Comparison of ENCODE assay signal across 23 cellular contexts in genomic region chr9:70127036-70127435, GRCh38.
DNase-seq lines count a peak whose midpoint lies in the region; ATAC-seq, FAIRE-seq and TF ChIP-seq lines count a peak whose summit lies in the region.
"Had no signal": no experiment of that assay in that cellular context is flagged by ENCODE, and none has a peak within 500 bp of the region (broad histone marks: within the 10 kb centered on the region; RNA-seq: fewer than 3 reads in every experiment).

No MANE protein-coding gene starts in this region.

- no peaks in the 10 kb centered on the region for H3K79me2 ChIP-seq in HepG2 (ENCODE audit: insufficient read depth, low read length)

- 45 to 50% methylated on average over 6 of the region's 6 CpGs for WGBS in body of pancreas, 2 donors
- WGBS in heart left ventricle, 4 donors: 60 to 78% (median 74%) methylated on average over 6 of the region's 6 CpGs
- 69% methylated on average over 6 of the region's 6 CpGs for WGBS in HepG2 (ENCODE audit: low lambda C conversion rate)
- WGBS in upper lobe of left lung, 2 donors: 85 to 92% methylated on average over 6 of the region's 6 CpGs

- H3K4me3 ChIP-seq in body of pancreas (no peak overlapping the region), heart left ventricle (no peak overlapping the region), HepG2 (replicated peaks in 1 of 3; ENCODE audit: insufficient read depth in 1 of 3, low read depth in 2 of 3, low read length in 3 of 3) (no peak overlapping the region; a peak in 1 of 6 replicates), upper lobe of left lung (no peak overlapping the region)
- H3K4me3 ChIP-seq: PC-9 had no signal

- no peak overlapping the region for H3K9ac ChIP-seq in HepG2 (ENCODE audit: insufficient read depth, low read depth, low read length)

- in situ Hi-C loops in HepG2 (cut with HindIII; ENCODE audit: extremely low pct_ligation_motif_present, low pct_unique_long_range_greater_than_20kb): no loop called here

- ATAC-seq in body of pancreas (peak; percentile 67), heart left ventricle (peak; percentile 32 to 61 (median 52)), HepG2 (no peak), upper lobe of left lung (ENCODE audit: low FRiP score in 2 of 2) (no peak)

- H3K9me3 ChIP-seq in body of pancreas (no peaks in the 10 kb centered on the region), heart left ventricle (no peaks in the 10 kb centered on the region), HepG2 (ENCODE audit: low read length) (no peaks in the 10 kb centered on the region), upper lobe of left lung (no peaks in the 10 kb centered on the region)

- POLR2A ChIA-PET in HepG2 (lab: Yijun Ruan, JAX): no interaction called here

- H3K27ac ChIP-seq in body of pancreas: peak overlapping the region in 1 of 4 donors; percentile 22
- peak overlapping the region in 7 of 12 donors; percentile 8 to 77 (median 41) for H3K27ac ChIP-seq in heart left ventricle
- H3K27ac ChIP-seq in HepG2 (ENCODE audit: extremely low read length, insufficient read depth, low read length): peak overlapping the region; percentile 57
- H3K27ac ChIP-seq in upper lobe of left lung: peak overlapping the region in 3 of 4 donors; percentile 1 to 49 (median 35)
- H3K27ac ChIP-seq: PC-9 had no signal

- no peak for FAIRE-seq in HepG2 (lab: Jason Lieb, UNC)
- FAIRE-seq: GM19239, HTR-8/SVneo had no signal

- no peak for TF ChIP-seq RAD21 in HepG2 (CRISPR knock-in tag; IDR thresholded peaks at IDR 0.05)

- H2AFZ ChIP-seq in HepG2 (ENCODE audit: low read length): no peak overlapping the region
- H2AFZ ChIP-seq: PC-9 had no signal

- intact Hi-C loops in body of pancreas (cut with DNase I): no loop called here
- intact Hi-C loops in heart left ventricle (cut with DNase I): loop anchor here in 1 of 10 donors (10.0 kb wide), 1 partner anchor 98 kb away; no protein-coding TSS in a partner anchor
- intact Hi-C loops in HepG2 (cut with micrococcal nuclease; ENCODE audit: unreplicated experiment): no loop called here

- CTCF ChIA-PET in HepG2 (lab: Yijun Ruan, JAX; ENCODE audit: low intra/inter-chr PET ratio, low total read pairs): no interaction called here

- H3K4me1 ChIP-seq in body of pancreas (peaks cover 57% of the 10 kb centered on the region), heart left ventricle (peaks cover 0 to 19% (median 4%) of the 10 kb centered on the region in 12 donors), HepG2 (ENCODE audit: insufficient read depth, low read length) (peaks cover 63% of the 10 kb centered on the region), upper lobe of left lung (peaks cover 0 to 21% (median 6%) of the 10 kb centered on the region in 4 donors)

- H3K27me3 ChIP-seq in body of pancreas (no peaks in the 10 kb centered on the region), heart left ventricle (no peaks in the 10 kb centered on the region), HepG2 (ENCODE audit: control insufficient read depth in 1 of 2, insufficient read depth in 2 of 2, low read length in 2 of 2) (no peaks in the 10 kb centered on the region), upper lobe of left lung (no peaks in the 10 kb centered on the region)

- no peaks in the 10 kb centered on the region for H4K20me1 ChIP-seq in HepG2 (ENCODE audit: insufficient read depth, low read length)

- H3K4me2 ChIP-seq in HepG2 (ENCODE audit: low read depth, low read length): peak overlapping the region; percentile 59
- H3K4me2 ChIP-seq: PC-9 had no signal

- TF ChIP-seq CTCF in body of pancreas (IDR thresholded peaks at IDR 0.05) (no peak), heart left ventricle (IDR thresholded peaks at IDR 0.05) (no peak), HepG2 (CRISPR knock-in tag; IDR thresholded peaks at IDR 0.05) (no peak), upper lobe of left lung (IDR thresholded peaks at IDR 0.05) (no peak)

- TF ChIP-seq POLR2A in body of pancreas (IDR thresholded peaks at IDR 0.05): no peak
- TF ChIP-seq POLR2A in heart left ventricle (IDR thresholded peaks at IDR 0.05): no peak
- no peak for TF ChIP-seq POLR2A in HepG2 (IDR thresholded peaks at IDR 0.05; ENCODE audit: insufficient read depth in 1 of 2, low read depth in 2 of 2, low read length in 2 of 2)
- no peak for TF ChIP-seq POLR2A in upper lobe of left lung (IDR thresholded peaks at IDR 0.05)

- no peak for TF ChIP-seq EP300 in HepG2 (IDR thresholded peaks at IDR 0.05; ENCODE audit: low read depth in 2 of 2, low read length in 2 of 2)
- TF ChIP-seq EP300 in HepG2 (CRISPR knock-in tag; IDR thresholded peaks at IDR 0.05; ENCODE audit: borderline replicate concordance): no peak
- TF ChIP-seq EP300 in upper lobe of left lung (IDR thresholded peaks at IDR 0.05): no peak

- DNase-seq in body of pancreas (no peak), heart left ventricle (no peak), HepG2 (ENCODE audit: low spot score) (no peak), upper lobe of left lung (no peak), A172 (ENCODE audit: low spot score) (no peak), GF-D8 (lab: John Stamatoyannopoulos, UW) (no peak), NCI-H1694 treated with DMSO at 0.1 percent for 48 hours (lab: John Stamatoyannopoulos, UW) (no peak), amygdala (lab: John Stamatoyannopoulos, UW) (no peak)
- DNase-seq: CD8-positive, alpha-beta memory T cell; DMS 273 treated with DMSO at 0.1 percent for 48 hours; DMS79 treated with DMSO at 0.1 percent for 48 hours; H9; KBM-7; NCI-H1105 treated with DMSO at 0.1 percent for 48 hours; NCI-H146; NCI-H2029; NCI-H446; NCI-H524 treated with DMSO at 0.1 percent for 48 hours; NCI-H774; PC-9; SHP77 had no signal

- no TSS peak for BruUV-seq in HepG2 (replicated peaks; lab: Mats Ljungman, UMichigan)

- no peaks in the 10 kb centered on the region for H3K36me3 ChIP-seq in body of pancreas (replicated peaks in 1 of 2; ENCODE audit: insufficient read depth in 1 of 2, low read depth in 2 of 2)
- H3K36me3 ChIP-seq in heart left ventricle: peaks cover 0 to 39% (median 0%) of the 10 kb centered on the region in 9 donors
- no peaks in the 10 kb centered on the region for H3K36me3 ChIP-seq in HepG2 (replicated peaks in 1 of 2; ENCODE audit: control insufficient read depth in 1 of 2, insufficient read depth in 2 of 2, low read length in 2 of 2)
- H3K36me3 ChIP-seq in upper lobe of left lung: no peaks in the 10 kb centered on the region

TF ChIP-seq in HepG2, 621 proteins besides CTCF, POLR2A, EP300 and RAD21:
- TF ChIP-seq ZNF605 (CRISPR knock-in tag; IDR thresholded peaks at IDR 0.05): no peak
- no peak for TF ChIP-seq MBNL3 (CRISPR knock-in tag; conservative IDR thresholded peaks at IDR 0.05)
- no peak for TF ChIP-seq MXI1 (IDR thresholded peaks at IDR 0.05; ENCODE audit: borderline replicate concordance, low read depth, low read length)
- TF ChIP-seq PAWR (CRISPR knock-in tag; IDR thresholded peaks at IDR 0.05; ENCODE audit: borderline replicate concordance): no peak
- TF ChIP-seq, protein P1, sequence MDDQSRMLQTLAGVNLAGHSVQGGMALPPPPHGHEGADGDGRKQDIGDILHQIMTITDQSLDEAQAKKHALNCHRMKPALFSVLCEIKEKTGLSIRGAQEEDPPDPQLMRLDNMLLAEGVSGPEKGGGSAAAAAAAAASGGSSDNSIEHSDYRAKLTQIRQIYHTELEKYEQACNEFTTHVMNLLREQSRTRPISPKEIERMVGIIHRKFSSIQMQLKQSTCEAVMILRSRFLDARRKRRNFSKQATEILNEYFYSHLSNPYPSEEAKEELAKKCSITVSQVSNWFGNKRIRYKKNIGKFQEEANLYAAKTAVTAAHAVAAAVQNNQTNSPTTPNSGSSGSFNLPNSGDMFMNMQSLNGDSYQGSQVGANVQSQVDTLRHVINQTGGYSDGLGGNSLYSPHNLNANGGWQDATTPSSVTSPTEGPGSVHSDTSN (CRISPR knock-in tag; IDR thresholded peaks at IDR 0.05; ENCODE audit: borderline replicate concordance): no peak
- no peak for TF ChIP-seq FOXO1 (CRISPR knock-in tag; IDR thresholded peaks at IDR 0.05)
- no peak for TF ChIP-seq ZNF574 (CRISPR knock-in tag; IDR thresholded peaks at IDR 0.05)
- TF ChIP-seq, protein P2, sequence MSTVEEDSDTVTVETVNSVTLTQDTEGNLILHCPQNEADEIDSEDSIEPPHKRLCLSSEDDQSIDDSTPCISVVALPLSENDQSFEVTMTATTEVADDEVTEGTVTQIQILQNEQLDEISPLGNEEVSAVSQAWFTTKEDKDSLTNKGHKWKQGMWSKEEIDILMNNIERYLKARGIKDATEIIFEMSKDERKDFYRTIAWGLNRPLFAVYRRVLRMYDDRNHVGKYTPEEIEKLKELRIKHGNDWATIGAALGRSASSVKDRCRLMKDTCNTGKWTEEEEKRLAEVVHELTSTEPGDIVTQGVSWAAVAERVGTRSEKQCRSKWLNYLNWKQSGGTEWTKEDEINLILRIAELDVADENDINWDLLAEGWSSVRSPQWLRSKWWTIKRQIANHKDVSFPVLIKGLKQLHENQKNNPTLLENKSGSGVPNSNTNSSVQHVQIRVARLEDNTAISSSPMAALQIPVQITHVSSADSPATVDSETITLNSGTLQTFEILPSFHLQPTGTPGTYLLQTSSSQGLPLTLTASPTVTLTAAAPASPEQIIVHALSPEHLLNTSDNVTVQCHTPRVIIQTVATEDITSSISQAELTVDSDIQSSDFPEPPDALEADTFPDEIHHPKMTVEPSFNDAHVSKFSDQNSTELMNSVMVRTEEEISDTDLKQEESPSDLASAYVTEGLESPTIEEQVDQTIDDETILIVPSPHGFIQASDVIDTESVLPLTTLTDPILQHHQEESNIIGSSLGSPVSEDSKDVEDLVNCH (CRISPR knock-in tag; IDR thresholded peaks at IDR 0.05): no peak

Comparison
In these comparisons a context has a peak if more than half of its experiments do, and no peak if none do; other contexts are left out.
1. ATAC-seq: peak in body of pancreas (single experiment) and heart left ventricle (4 of 4); none in HepG2 (single experiment) and upper lobe of left lung (0 of 2).